10 cellular contexts compared by ENCODE assay signal in the genomic region with DNA sequence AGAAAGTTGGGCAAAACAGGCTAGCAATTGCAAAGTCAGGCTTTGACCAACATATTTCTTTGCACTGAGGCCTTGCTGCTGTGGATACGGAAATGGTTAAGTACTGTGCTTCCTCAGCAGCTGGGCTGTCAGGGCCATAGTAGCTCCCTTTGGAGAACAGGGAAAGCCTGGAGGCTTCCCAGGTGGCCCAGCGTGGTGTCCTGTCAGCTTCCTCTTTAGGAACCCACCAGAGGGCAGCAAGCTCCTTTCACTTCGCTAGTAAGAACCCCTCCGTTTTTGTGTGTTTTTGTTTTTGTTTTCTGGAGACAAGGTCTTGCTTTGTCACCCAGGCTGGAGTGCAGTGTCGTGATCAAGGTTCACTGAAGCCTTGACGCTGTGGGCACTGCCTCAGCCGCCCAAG. TPM values are rescaled to one million over a fixed set of nuclear protein-coding genes. Genes with fewer than 3 reads are reported as not detected.
DNase-seq lines count a peak whose midpoint lies in the region; ATAC-seq, FAIRE-seq and TF ChIP-seq lines count a peak whose summit lies in the region.
"Had no signal": no experiment of that assay in that cellular context is flagged by ENCODE, and none has a peak within 500 bp of the region (broad histone marks: within the 10 kb centered on the region; RNA-seq: fewer than 3 reads in every experiment).

No MANE protein-coding gene starts in this region.

- TF ChIP-seq EP300 in HepG2 (IDR thresholded peaks at IDR 0.05; ENCODE audit: low read depth in 2 of 2, low read length in 2 of 2) (no peak), HepG2 (CRISPR knock-in tag; IDR thresholded peaks at IDR 0.05; ENCODE audit: borderline replicate concordance) (no peak)

- H3K9me3 ChIP-seq in CD8-positive, alpha-beta T cell (ENCODE audit: low read length): no peaks in the 10 kb centered on the region
- no peaks in the 10 kb centered on the region for H3K9me3 ChIP-seq in HepG2 (ENCODE audit: low read length)

- TF ChIP-seq POLR2A in HepG2 (IDR thresholded peaks at IDR 0.05; ENCODE audit: insufficient read depth in 1 of 2, low read depth in 2 of 2, low read length in 2 of 2): no peak

- peaks cover 7% of the 10 kb centered on the region for H3K36me3 ChIP-seq in CD8-positive, alpha-beta T cell (ENCODE audit: insufficient read depth, low read length)
- H3K36me3 ChIP-seq in HepG2 (replicated peaks in 1 of 2; ENCODE audit: control insufficient read depth in 1 of 2, insufficient read depth in 2 of 2, low read length in 2 of 2): peaks cover 12 to 32% of the 10 kb centered on the region in 2 experiments

- H3K27ac ChIP-seq in CD8-positive, alpha-beta T cell (ENCODE audit: low read depth, low read length): no peak overlapping the region
- no peak overlapping the region for H3K27ac ChIP-seq in HepG2 (ENCODE audit: extremely low read length, insufficient read depth, low read length)

- no peak for FAIRE-seq in HepG2 (lab: Jason Lieb, UNC)

- no peak for TF ChIP-seq CTCF in CD8-positive, alpha-beta T cell (IDR thresholded peaks at IDR 0.05)
- TF ChIP-seq CTCF in HFFc6 (IDR thresholded peaks at IDR 0.05): peak; percentile 50; the same call in 1 of the 2 replicates
- TF ChIP-seq CTCF in activated CD8-positive, alpha-beta T cell treated with anti-CD3 and anti-CD28 coated beads for 36 hours (IDR thresholded peaks at IDR 0.05): no peak
- TF ChIP-seq CTCF in HepG2 (CRISPR knock-in tag; IDR thresholded peaks at IDR 0.05): peak; percentile 43

- CTCF ChIA-PET in CD8-positive, alpha-beta T cell (lab: Charles Lee): interaction anchor here (1.1 to 1.4 kb wide), 2 partner anchors 121 to 122 kb away, joined by 3 to 6 read pairs; no protein-coding TSS in a partner anchor
- CTCF ChIA-PET in activated CD8-positive, alpha-beta T cell treated with anti-CD3 and anti-CD28 coated beads for 36 hours (lab: Charles Lee): interaction anchor here (1.1 to 4.0 kb wide), 8 partner anchors 23 to 206 kb away, joined by 3 to 21 read pairs (median 8); a partner anchor contains a TSS
- CTCF ChIA-PET in HepG2 (lab: Yijun Ruan, JAX; ENCODE audit: low intra/inter-chr PET ratio, low total read pairs): no interaction called here

- peaks cover 14% of the 10 kb centered on the region for H3K4me1 Mint-ChIP-seq in CD8-positive, alpha-beta T cell (ENCODE audit: low read depth)
- H3K4me1 Mint-ChIP-seq in HFFc6 (ENCODE audit: low read depth): peaks cover 6% of the 10 kb centered on the region; the same call in 1 of the 2 replicates
- H3K4me1 Mint-ChIP-seq in activated CD8-positive, alpha-beta T cell treated with anti-CD3 and anti-CD28 coated beads for 36 hours (ENCODE audit: low read depth): peaks cover 17% of the 10 kb centered on the region
- H3K4me1 Mint-ChIP-seq in stimulated activated effector memory CD8-positive, alpha-beta T cell treated with anti-CD3 and anti-CD28 coated beads, Interleukin-12 subunit alpha, Interleukin-12 subunit beta, amount 100 ng/mL, for 72 hours: peaks cover 23% of the 10 kb centered on the region

- H3K4me1 ChIP-seq in CD8-positive, alpha-beta T cell (ENCODE audit: insufficient read depth, low read length): peaks cover 11% of the 10 kb centered on the region
- H3K4me1 ChIP-seq in HepG2 (ENCODE audit: insufficient read depth, low read length): no peaks in the 10 kb centered on the region

- peaks cover 36% of the 10 kb centered on the region for H3K36me3 Mint-ChIP-seq in CD8-positive, alpha-beta T cell
- H3K36me3 Mint-ChIP-seq in HFFc6 (ENCODE audit: low read depth): peaks cover 31% of the 10 kb centered on the region
- H3K36me3 Mint-ChIP-seq in activated CD8-positive, alpha-beta T cell treated with anti-CD3 and anti-CD28 coated beads for 36 hours (ENCODE audit: low read depth): peaks cover 25% of the 10 kb centered on the region
- peaks cover 70% of the 10 kb centered on the region for H3K36me3 Mint-ChIP-seq in stimulated activated effector memory CD8-positive, alpha-beta T cell treated with anti-CD3 and anti-CD28 coated beads, Interleukin-12 subunit alpha, Interleukin-12 subunit beta, amount 100 ng/mL, for 72 hours

- 88% methylated on average over 6 of the region's 7 CpGs for WGBS in HepG2 (ENCODE audit: low lambda C conversion rate)

- H2AFZ ChIP-seq in HepG2 (ENCODE audit: low read length): no peak overlapping the region

- in situ Hi-C loops in HepG2 (cut with HindIII; ENCODE audit: extremely low pct_ligation_motif_present, low pct_unique_long_range_greater_than_20kb): no loop called here

- H3K9ac ChIP-seq in HepG2 (ENCODE audit: insufficient read depth, low read depth, low read length): no peak overlapping the region

- H3K79me2 ChIP-seq in HepG2 (ENCODE audit: insufficient read depth, low read length): no peaks in the 10 kb centered on the region

- H3K27me3 ChIP-seq in CD8-positive, alpha-beta T cell (ENCODE audit: insufficient read depth, low read length): no peaks in the 10 kb centered on the region
- no peaks in the 10 kb centered on the region for H3K27me3 ChIP-seq in HepG2 (ENCODE audit: control insufficient read depth in 1 of 2, insufficient read depth in 2 of 2, low read length in 2 of 2)

- no peaks in the 10 kb centered on the region for H3K9me3 Mint-ChIP-seq in CD8-positive, alpha-beta T cell
- H3K9me3 Mint-ChIP-seq in HFFc6: no peaks in the 10 kb centered on the region
- H3K9me3 Mint-ChIP-seq in activated CD8-positive, alpha-beta T cell treated with anti-CD3 and anti-CD28 coated beads for 36 hours: no peaks in the 10 kb centered on the region
- no peaks in the 10 kb centered on the region for H3K9me3 Mint-ChIP-seq in stimulated activated effector memory CD8-positive, alpha-beta T cell treated with anti-CD3 and anti-CD28 coated beads, Interleukin-12 subunit alpha, Interleukin-12 subunit beta, amount 100 ng/mL, for 72 hours

- no peaks in the 10 kb centered on the region for H3K27me3 Mint-ChIP-seq in CD8-positive, alpha-beta T cell (ENCODE audit: low read depth)
- H3K27me3 Mint-ChIP-seq in HFFc6 (ENCODE audit: insufficient read depth): peaks cover 1% of the 10 kb centered on the region
- no peaks in the 10 kb centered on the region for H3K27me3 Mint-ChIP-seq in activated CD8-positive, alpha-beta T cell treated with anti-CD3 and anti-CD28 coated beads for 36 hours
- H3K27me3 Mint-ChIP-seq: activated CD8-positive, alpha-beta memory T cell treated with anti-CD3 and anti-CD28 coated beads, Interleukin-2, amount 10 ng/mL, durations not matched to agents 7 days and 5 days had no signal

- no peak for DNase-seq in CD8-positive, alpha-beta T cell
- DNase-seq in HFFc6 (no peak), HepG2 (ENCODE audit: low spot score) (no peak), medulla oblongata (ENCODE audit: extremely low spot score) (no peak), NCI-H2029 (lab: John Stamatoyannopoulos, UW) (no peak)
- peak; percentile 12 for DNase-seq in activated CD8-positive, alpha-beta T cell treated with anti-CD3 and anti-CD28 coated beads for 36 hours
- DNase-seq in stimulated activated effector memory CD8-positive, alpha-beta T cell treated with anti-CD3 and anti-CD28 coated beads, Interleukin-12 subunit alpha, Interleukin-12 subunit beta, amount 100 ng/mL, for 72 hours (ENCODE audit: low spot score in 2 of 2): no peak
- DNase-seq: activated CD8-positive, alpha-beta memory T cell treated with anti-CD3 and anti-CD28 coated beads, Interleukin-2, amount 10 ng/mL, durations not matched to agents 7 days and 5 days; NCI-H1092 treated with DMSO at 0.1 percent for 48 hours had no signal

- no peak overlapping the region for H3K4me3 ChIP-seq in CD8-positive, alpha-beta T cell (ENCODE audit: low read depth, low read length)
- no peak overlapping the region for H3K4me3 ChIP-seq in HepG2 (replicated peaks in 1 of 3; ENCODE audit: insufficient read depth in 1 of 3, low read depth in 2 of 3, low read length in 3 of 3)

- POLR2A ChIA-PET in CD8-positive, alpha-beta T cell (lab: Charles Lee): no interaction called here
- POLR2A ChIA-PET in activated CD8-positive, alpha-beta T cell treated with anti-CD3 and anti-CD28 coated beads for 36 hours (lab: Charles Lee): interaction anchor here (0.6 kb wide), 1 partner anchor 75 kb away, joined by 4 read pairs; no protein-coding TSS in a partner anchor
- POLR2A ChIA-PET in HepG2 (lab: Yijun Ruan, JAX): no interaction called here

- BruUV-seq in HepG2 (replicated peaks; lab: Mats Ljungman, UMichigan): no TSS peak

- H3K4me2 ChIP-seq in HepG2 (ENCODE audit: low read depth, low read length): no peak overlapping the region

- intact Hi-C loops in CD8-positive, alpha-beta T cell (cut with DNase I, micrococcal nuclease): loop anchor here (5.0 to 10.0 kb wide), 3 partner anchors 208 to 382 kb away; no protein-coding TSS in a partner anchor
- intact Hi-C loops in activated CD8-positive, alpha-beta T cell treated with anti-CD3 and anti-CD28 coated beads for 36 hours (cut with micrococcal nuclease): no loop called here
- intact Hi-C loops in HepG2 (cut with micrococcal nuclease; ENCODE audit: unreplicated experiment): loop anchor here (10.0 kb wide), 1 partner anchor 108 kb away; a partner anchor contains a TSS

- TF ChIP-seq RAD21 in HepG2 (CRISPR knock-in tag; IDR thresholded peaks at IDR 0.05): no peak

- H3K4me3 Mint-ChIP-seq in CD8-positive, alpha-beta T cell: no peak overlapping the region
- H3K4me3 Mint-ChIP-seq in HFFc6: no peak overlapping the region
- H3K4me3 Mint-ChIP-seq in activated CD8-positive, alpha-beta T cell treated with anti-CD3 and anti-CD28 coated beads for 36 hours: no peak overlapping the region
- no peak overlapping the region for H3K4me3 Mint-ChIP-seq in stimulated activated effector memory CD8-positive, alpha-beta T cell treated with anti-CD3 and anti-CD28 coated beads, Interleukin-12 subunit alpha, Interleukin-12 subunit beta, amount 100 ng/mL, for 72 hours
- H3K4me3 Mint-ChIP-seq: activated CD8-positive, alpha-beta memory T cell treated with anti-CD3 and anti-CD28 coated beads, Interleukin-2, amount 10 ng/mL, durations not matched to agents 7 days and 5 days had no signal

- H4K20me1 ChIP-seq in HepG2 (ENCODE audit: insufficient read depth, low read length): no peaks in the 10 kb centered on the region

- peak overlapping the region; percentile 52 for H3K27ac Mint-ChIP-seq in CD8-positive, alpha-beta T cell
- no peak overlapping the region for H3K27ac Mint-ChIP-seq in HFFc6
- H3K27ac Mint-ChIP-seq in activated CD8-positive, alpha-beta T cell treated with anti-CD3 and anti-CD28 coated beads for 36 hours: peak overlapping the region; percentile 57
- H3K27ac Mint-ChIP-seq in stimulated activated effector memory CD8-positive, alpha-beta T cell treated with anti-CD3 and anti-CD28 coated beads, Interleukin-12 subunit alpha, Interleukin-12 subunit beta, amount 100 ng/mL, for 72 hours: no peak overlapping the region

- ATAC-seq in CD8-positive, alpha-beta T cell: no peak
- ATAC-seq in activated CD8-positive, alpha-beta T cell treated with anti-CD3 and anti-CD28 coated beads for 36 hours: no peak
- ATAC-seq in HepG2 (peak; percentile 54; the same call in 2 of the 3 replicates), HG02852 (IDR thresholded peaks at IDR 0.05; ENCODE audit: unreplicated experiment) (no peak)
- ATAC-seq in stimulated activated effector memory CD8-positive, alpha-beta T cell treated with anti-CD3 and anti-CD28 coated beads, Interleukin-12 subunit alpha, Interleukin-12 subunit beta, amount 100 ng/mL, for 72 hours: no peak
- ATAC-seq: activated CD8-positive, alpha-beta memory T cell treated with anti-CD3 and anti-CD28 coated beads, Interleukin-2, amount 10 ng/mL, durations not matched to agents 7 days and 5 days had no signal

RNA-seq across cellular contexts. Expression of a gene that starts 1.7 kb away (rescaled TPM):
- under 1 TPM; 0.33 to 0.68 TPM for total RNA-seq in CD8-positive, alpha-beta T cell
- total RNA-seq in HFFc6 (2021; fragmentation: NEBNext Ultra II Directional; extraction: Animal tissue kit (Norgen Biotek cat#: 25700)): 1 to 10 TPM in 5 of 6 experiments, under 1 TPM in 1; 0.66 to 4.2 (median 3.3) TPM
- total RNA-seq in activated CD8-positive, alpha-beta T cell treated with anti-CD3 and anti-CD28 coated beads for 36 hours: 1 to 10 TPM; 2.0 to 2.9 TPM
- 0.07 and 0.42 TPM in 2 replicates for total RNA-seq in HepG2 (2016; rRNA removed; fragmentation: Illumina TruSeq; extraction: Trizol)
- total RNA-seq in HepG2 (2016; cell fraction: cytosol; rRNA removed; fragmentation: Illumina TruSeq; extraction: Trizol; ENCODE audit: low read depth): 0.51 and 0.97 TPM in 2 replicates
- 0.42 and 0.54 TPM in 2 replicates for total RNA-seq in HepG2 (2016; cell fraction: insoluble cytoplasmic fraction; rRNA removed; fragmentation: Illumina TruSeq; extraction: Trizol)
- 0.53 and 0.72 TPM in 2 replicates for total RNA-seq in HepG2 (2016; cell fraction: membrane; rRNA removed; fragmentation: Illumina TruSeq; extraction: Trizol)
- 0.75 and 1.1 TPM in 2 replicates for total RNA-seq in HepG2 (2016; cell fraction: nucleus; rRNA removed; fragmentation: Illumina TruSeq; extraction: Trizol)
- polyA plus RNA-seq in HepG2 (2011; rRNA removed): 0.30 and 0.47 TPM in 2 replicates
- polyA plus RNA-seq in HepG2 (2011; cell fraction: cytosol; rRNA removed): 0.11 and 0.17 TPM in 2 replicates
- polyA plus RNA-seq in HepG2 (2011; cell fraction: nucleus; rRNA removed): 0.72 and 1.5 TPM in 2 replicates
- 0.35 and 0.41 TPM in 2 replicates for polyA plus RNA-seq in HepG2 (2012)
- 0.07 and 0.12 TPM in 2 replicates for polyA plus RNA-seq in HepG2 (2016; cell fraction: cytosol; fragmentation: Illumina TruSeq; extraction: Trizol; ENCODE audit: low read depth)
- 0.17 and 0.42 TPM in 2 replicates for polyA plus RNA-seq in HepG2 (2016; cell fraction: insoluble cytoplasmic fraction; fragmentation: Illumina TruSeq; extraction: Trizol; ENCODE audit: low read depth)
- polyA plus RNA-seq in HepG2 (2016; cell fraction: membrane; fragmentation: Illumina TruSeq; extraction: Trizol; ENCODE audit: low read depth): 0.06 TPM in 1 of 2 replicates, not detected in the other
- polyA plus RNA-seq in HepG2 (2016; cell fraction: nucleus; fragmentation: Illumina TruSeq; extraction: Trizol; ENCODE audit: insufficient read depth, low read depth): 1.00 and 1.2 TPM in 2 replicates
- polyA minus RNA-seq in HepG2 (2011; rRNA and poly(A)+ RNA removed; ENCODE audit: low replicate concordance): 0.58 and 2.4 TPM in 2 replicates
- polyA minus RNA-seq in HepG2 (2011; cell fraction: cytosol; rRNA and poly(A)+ RNA removed): not detected in 2 replicates
- polyA minus RNA-seq in HepG2 (2011; cell fraction: nucleus; rRNA and poly(A)+ RNA removed): 2.2 and 3.7 TPM in 2 replicates

RNA-seq across cellular contexts. Expression of a gene that starts 28.1 kb away (rescaled TPM):
- 10 to 100 TPM; 38.7 to 42.2 TPM for total RNA-seq in CD8-positive, alpha-beta T cell
- 10 to 100 TPM; 63.4 to 84.7 (median 75.1) TPM for total RNA-seq in HFFc6 (2021; fragmentation: NEBNext Ultra II Directional; extraction: Animal tissue kit (Norgen Biotek cat#: 25700))
- total RNA-seq in activated CD8-positive, alpha-beta T cell treated with anti-CD3 and anti-CD28 coated beads for 36 hours: 10 to 100 TPM; 48.6 to 50.7 TPM
- total RNA-seq in HepG2 (2016; rRNA removed; fragmentation: Illumina TruSeq; extraction: Trizol): 61.1 and 73.9 TPM in 2 replicates
- total RNA-seq in HepG2 (2016; cell fraction: cytosol; rRNA removed; fragmentation: Illumina TruSeq; extraction: Trizol; ENCODE audit: low read depth): 14.7 and 17.8 TPM in 2 replicates
- 63.0 and 75.8 TPM in 2 replicates for total RNA-seq in HepG2 (2016; cell fraction: insoluble cytoplasmic fraction; rRNA removed; fragmentation: Illumina TruSeq; extraction: Trizol)
- total RNA-seq in HepG2 (2016; cell fraction: membrane; rRNA removed; fragmentation: Illumina TruSeq; extraction: Trizol): 38.8 and 40.2 TPM in 2 replicates
- 22.0 and 27.1 TPM in 2 replicates for total RNA-seq in HepG2 (2016; cell fraction: nucleus; rRNA removed; fragmentation: Illumina TruSeq; extraction: Trizol)
- polyA plus RNA-seq in HepG2 (2011; rRNA removed): 41.4 and 53.5 TPM in 2 replicates
- polyA plus RNA-seq in HepG2 (2011; cell fraction: cytosol; rRNA removed): 57.2 and 69.0 TPM in 2 replicates
- polyA plus RNA-seq in HepG2 (2011; cell fraction: nucleus; rRNA removed): 31.9 and 34.9 TPM in 2 replicates
- 23.2 and 36.0 TPM in 2 replicates for polyA plus RNA-seq in HepG2 (2012)
- polyA plus RNA-seq in HepG2 (2016; cell fraction: cytosol; fragmentation: Illumina TruSeq; extraction: Trizol; ENCODE audit: low read depth): 21.2 and 23.3 TPM in 2 replicates
- 65.4 and 77.3 TPM in 2 replicates for polyA plus RNA-seq in HepG2 (2016; cell fraction: insoluble cytoplasmic fraction; fragmentation: Illumina TruSeq; extraction: Trizol; ENCODE audit: low read depth)
- polyA plus RNA-seq in HepG2 (2016; cell fraction: membrane; fragmentation: Illumina TruSeq; extraction: Trizol; ENCODE audit: low read depth): 29.7 and 32.9 TPM in 2 replicates
- polyA plus RNA-seq in HepG2 (2016; cell fraction: nucleus; fragmentation: Illumina TruSeq; extraction: Trizol; ENCODE audit: insufficient read depth, low read depth): 33.3 and 37.2 TPM in 2 replicates
- polyA minus RNA-seq in HepG2 (2011; rRNA and poly(A)+ RNA removed; ENCODE audit: low replicate concordance): 23.4 and 46.9 TPM in 2 replicates
- polyA minus RNA-seq in HepG2 (2011; cell fraction: cytosol; rRNA and poly(A)+ RNA removed): 18.2 and 20.5 TPM in 2 replicates
- polyA minus RNA-seq in HepG2 (2011; cell fraction: nucleus; rRNA and poly(A)+ RNA removed): 13.0 and 21.1 TPM in 2 replicates

RNA-seq across cellular contexts. Expression of a gene that starts 58.1 kb away (rescaled TPM):
- not detected for total RNA-seq in CD8-positive, alpha-beta T cell
- total RNA-seq in HFFc6 (2021; fragmentation: NEBNext Ultra II Directional; extraction: Animal tissue kit (Norgen Biotek cat#: 25700)): under 1 TPM in 4 of 6 experiments, not detected in 2; 0.14 to 0.25 (median 0.21) TPM
- not detected for total RNA-seq in activated CD8-positive, alpha-beta T cell treated with anti-CD3 and anti-CD28 coated beads for 36 hours
- total RNA-seq in HepG2 (2016; rRNA removed; fragmentation: Illumina TruSeq; extraction: Trizol): 120 and 138 TPM in 2 replicates
- 101 and 114 TPM in 2 replicates for total RNA-seq in HepG2 (2016; cell fraction: cytosol; rRNA removed; fragmentation: Illumina TruSeq; extraction: Trizol; ENCODE audit: low read depth)
- total RNA-seq in HepG2 (2016; cell fraction: insoluble cytoplasmic fraction; rRNA removed; fragmentation: Illumina TruSeq; extraction: Trizol): 120 and 121 TPM in 2 replicates
- total RNA-seq in HepG2 (2016; cell fraction: membrane; rRNA removed; fragmentation: Illumina TruSeq; extraction: Trizol): 212 and 224 TPM in 2 replicates
- 62.9 and 70.7 TPM in 2 replicates for total RNA-seq in HepG2 (2016; cell fraction: nucleus; rRNA removed; fragmentation: Illumina TruSeq; extraction: Trizol)
- 195 and 197 TPM in 2 replicates for polyA plus RNA-seq in HepG2 (2011; rRNA removed)
- 257 and 265 TPM in 2 replicates for polyA plus RNA-seq in HepG2 (2011; cell fraction: cytosol; rRNA removed)
- polyA plus RNA-seq in HepG2 (2011; cell fraction: nucleus; rRNA removed): 119 and 130 TPM in 2 replicates
- polyA plus RNA-seq in HepG2 (2012): 157 and 186 TPM in 2 replicates
- 191 and 212 TPM in 2 replicates for polyA plus RNA-seq in HepG2 (2016; cell fraction: cytosol; fragmentation: Illumina TruSeq; extraction: Trizol; ENCODE audit: low read depth)
- polyA plus RNA-seq in HepG2 (2016; cell fraction: insoluble cytoplasmic fraction; fragmentation: Illumina TruSeq; extraction: Trizol; ENCODE audit: low read depth): 130 and 165 TPM in 2 replicates
- 312 and 339 TPM in 2 replicates for polyA plus RNA-seq in HepG2 (2016; cell fraction: membrane; fragmentation: Illumina TruSeq; extraction: Trizol; ENCODE audit: low read depth)
- 122 and 126 TPM in 2 replicates for polyA plus RNA-seq in HepG2 (2016; cell fraction: nucleus; fragmentation: Illumina TruSeq; extraction: Trizol; ENCODE audit: insufficient read depth, low read depth)
- 5.0 and 114 TPM in 2 replicates for polyA minus RNA-seq in HepG2 (2011; rRNA and poly(A)+ RNA removed; ENCODE audit: low replicate concordance)
- 74.4 and 100 TPM in 2 replicates for polyA minus RNA-seq in HepG2 (2011; cell fraction: cytosol; rRNA and poly(A)+ RNA removed)
- 56.0 and 68.5 TPM in 2 replicates for polyA minus RNA-seq in HepG2 (2011; cell fraction: nucleus; rRNA and poly(A)+ RNA removed)
- total RNA-seq: activated CD8-positive, alpha-beta memory T cell treated with anti-CD3 and anti-CD28 coated beads, Interleukin-2, amount 10 ng/mL, durations not matched to agents 7 days and 5 days had no signal

Comparison
In these comparisons a context has a peak if more than half of its experiments do, and no peak if none do; other contexts are left out.
1. H3K27ac Mint-ChIP-seq: peak in CD8-positive, alpha-beta T cell (single experiment) and activated CD8-positive, alpha-beta T cell treated with anti-CD3 and anti-CD28 coated beads for 36 hours (single experiment); none in HFFc6 (single experiment) and stimulated activated effector memory CD8-positive, alpha-beta T cell treated with anti-CD3 and anti-CD28 coated beads, Interleukin-12 subunit alpha, Interleukin-12 subunit beta, amount 100 ng/mL, for 72 hours (single experiment).
2. CTCF ChIP-seq: peak in HFFc6 (single experiment) and HepG2 (single experiment); none in CD8-positive, alpha-beta T cell (single experiment) and activated CD8-positive, alpha-beta T cell treated with anti-CD3 and anti-CD28 coated beads for 36 hours (single experiment).
3. RNA of a gene that starts 58.1 kb away (total RNA-seq): 62.9 to 224 TPM in HepG2; 0.14 to 0.25 TPM in HFFc6, not detected in CD8-positive, alpha-beta T cell and not detected in activated CD8-positive, alpha-beta T cell treated with anti-CD3 and anti-CD28 coated beads for 36 hours; every median in the first group is over 10 times any median in the second.